Comparison of ENCODE assay signal across 29 cellular contexts in genomic region chr11:133029096-133029495, GRCh38.
"Had no signal": no experiment of that assay in that cellular context is flagged by ENCODE, and none has a peak within 500 bp of the region (broad histone marks: within the 10 kb centered on the region; RNA-seq: fewer than 3 reads in every experiment).

No MANE protein-coding gene starts in this region.

- H3K9me3 Mint-ChIP-seq: activated CD4-positive, alpha-beta T cell treated with anti-CD3 and anti-CD28 coated beads, Interleukin-2, amount 10 ng/mL, durations not matched to agents 24 days and 14 days; activated naive CD4-positive, alpha-beta T cell treated with anti-CD3 and anti-CD28 coated beads, Interleukin-2, amount 50 U/mL, for 24 hours; activated T-helper 17 cell treated with anti-CD3 and anti-CD28 coated beads, Interleukin-2, amount 50 U/mL, for 72 hours; T-helper 1 cell treated with Interleukin-12 subunit alpha and Interleukin-12 subunit beta and Interleukin-4 antibody, amounts not matched to agents 30 μg/mL and 1 μg/mL, for 36 hours had no signal

- H3K27me3 ChIP-seq: cardiac muscle cell, Peyer's patch, SJSA1 had no signal

- H3K9ac ChIP-seq: SK-N-SH had no signal

- H3K9me3 ChIP-seq: Peyer's patch, SJSA1, SK-N-SH had no signal

- H3K27me3 Mint-ChIP-seq: activated CD4-positive, alpha-beta T cell treated with anti-CD3 and anti-CD28 coated beads, Interleukin-2, amount 10 ng/mL, durations not matched to agents 24 days and 14 days; activated CD8-positive, alpha-beta T cell treated with anti-CD3 and anti-CD28 coated beads for 36 hours; activated naive CD8-positive, alpha-beta T cell treated with anti-CD3 and anti-CD28 coated beads, Interleukin-2, amount 10 ng/mL, durations not matched to agents 7 days and 5 days; central memory CD8-positive, alpha-beta T cell had no signal

- H3K4me1 ChIP-seq: Peyer's patch, SJSA1 had no signal

- H3K4me3 ChIP-seq: cardiac muscle cell, Peyer's patch, SJSA1 had no signal

- H3K4me3 Mint-ChIP-seq: activated CD4-positive, alpha-beta T cell treated with anti-CD3 and anti-CD28 coated beads, Interleukin-2, amount 10 ng/mL, durations not matched to agents 24 days and 14 days; activated CD8-positive, alpha-beta T cell treated with anti-CD3 and anti-CD28 coated beads for 36 hours; activated naive CD4-positive, alpha-beta T cell treated with anti-CD3 and anti-CD28 coated beads, Interleukin-2, amount 50 U/mL, for 24 hours; activated naive CD8-positive, alpha-beta T cell treated with anti-CD3 and anti-CD28 coated beads, Interleukin-2, amount 10 ng/mL, durations not matched to agents 7 days and 5 days; activated T-cell treated with anti-CD3 and anti-CD28 coated beads, Interleukin-2, amount 50 U/mL, for 72 hours; activated T-helper 17 cell treated with anti-CD3 and anti-CD28 coated beads, Interleukin-2, amount 50 U/mL, for 72 hours; central memory CD8-positive, alpha-beta T cell; T-helper 1 cell treated with Interleukin-12 subunit alpha and Interleukin-12 subunit beta and Interleukin-4 antibody, amounts not matched to agents 30 μg/mL and 1 μg/mL, for 36 hours; T-helper 2 cell treated with Interferon-gamma antibody and Interleukin-4, amounts not matched to agents 5 μg/mL and 100 μg/mL, for 36 hours had no signal

- ATAC-seq: activated CD8-positive, alpha-beta T cell treated with anti-CD3 and anti-CD28 coated beads for 36 hours; activated T-cell treated with anti-CD3 and anti-CD28 coated beads, Interleukin-2, amount 50 U/mL, for 72 hours; activated T-helper 17 cell treated with anti-CD3 and anti-CD28 coated beads, Interleukin-2, amount 50 U/mL, for 72 hours; PC-3 had no signal

- DNase-seq: activated CD4-positive, alpha-beta T cell treated with anti-CD3 and anti-CD28 coated beads, Interleukin-2, amount 10 ng/mL, durations not matched to agents 24 days and 14 days; activated CD4-positive, alpha-beta T cell treated with anti-CD3 and anti-CD28 coated beads, Interleukin-2, amount 50 U/mL, for 4 hours; activated CD8-positive, alpha-beta T cell treated with anti-CD3 and anti-CD28 coated beads for 36 hours; activated effector memory CD4-positive, alpha-beta T cell treated with anti-CD3 and anti-CD28 coated beads, Interleukin-2, amount 50 U/mL, for 16 hours; activated naive CD4-positive, alpha-beta T cell; activated naive CD8-positive, alpha-beta T cell treated with anti-CD3 and anti-CD28 coated beads, Interleukin-2, amount 10 ng/mL, durations not matched to agents 7 days and 5 days; activated T-cell treated with anti-CD3 and anti-CD28 coated beads, Interleukin-2, amount 50 U/mL, for 1 hour; activated T-cell treated with anti-CD3 and anti-CD28 coated beads, Interleukin-2, amount 50 U/mL, for 72 hours; amygdala; NCI-H1105; NCI-H1417 treated with DMSO at 0.1 percent for 48 hours; NCI-H187 treated with DMSO at 0.1 percent for 48 hours; NCI-H2081; NCI-H2171 treated with DMSO at 0.1 percent for 48 hours; NCI-H2227 treated with DMSO at 0.1 percent for 48 hours; NCI-H524 treated with DMSO at 0.1 percent for 48 hours; PC-3; Peyer's patch; RPMI8226; SHP77 treated with DMSO at 0.1 percent for 48 hours; SK-N-SH had no signal

- H3K36me3 Mint-ChIP-seq: activated naive CD4-positive, alpha-beta T cell treated with anti-CD3 and anti-CD28 coated beads, Interleukin-2, amount 50 U/mL, for 24 hours; activated naive CD8-positive, alpha-beta T cell treated with anti-CD3 and anti-CD28 coated beads, Interleukin-2, amount 10 ng/mL, durations not matched to agents 7 days and 5 days had no signal

- H3K36me3 ChIP-seq: cardiac muscle cell, Peyer's patch, SJSA1 had no signal

- FAIRE-seq: TTC549 had no signal

- H3K4me1 Mint-ChIP-seq: activated CD4-positive, alpha-beta T cell treated with anti-CD3 and anti-CD28 coated beads, Interleukin-2, amount 10 ng/mL, durations not matched to agents 24 days and 14 days; activated naive CD4-positive, alpha-beta T cell treated with anti-CD3 and anti-CD28 coated beads, Interleukin-2, amount 50 U/mL, for 24 hours; activated naive CD8-positive, alpha-beta T cell treated with anti-CD3 and anti-CD28 coated beads, Interleukin-2, amount 10 ng/mL, durations not matched to agents 7 days and 5 days; activated T-helper 17 cell treated with anti-CD3 and anti-CD28 coated beads, Interleukin-2, amount 50 U/mL, for 72 hours; central memory CD8-positive, alpha-beta T cell had no signal

- H3K27ac ChIP-seq: cardiac muscle cell, Peyer's patch, SJSA1 had no signal

- H3K4me2 ChIP-seq: SK-N-SH had no signal

- H3K27ac Mint-ChIP-seq: activated CD4-positive, alpha-beta T cell treated with anti-CD3 and anti-CD28 coated beads, Interleukin-2, amount 10 ng/mL, durations not matched to agents 24 days and 14 days; activated CD8-positive, alpha-beta T cell treated with anti-CD3 and anti-CD28 coated beads for 36 hours; activated naive CD4-positive, alpha-beta T cell treated with anti-CD3 and anti-CD28 coated beads, Interleukin-2, amount 50 U/mL, for 24 hours; activated naive CD8-positive, alpha-beta T cell treated with anti-CD3 and anti-CD28 coated beads, Interleukin-2, amount 10 ng/mL, durations not matched to agents 7 days and 5 days; activated T-cell treated with anti-CD3 and anti-CD28 coated beads, Interleukin-2, amount 50 U/mL, for 72 hours; activated T-helper 17 cell treated with anti-CD3 and anti-CD28 coated beads, Interleukin-2, amount 50 U/mL, for 72 hours; T-helper 1 cell treated with Interleukin-12 subunit alpha and Interleukin-12 subunit beta and Interleukin-4 antibody, amounts not matched to agents 30 μg/mL and 1 μg/mL, for 36 hours; T-helper 2 cell treated with Interferon-gamma antibody and Interleukin-4, amounts not matched to agents 5 μg/mL and 100 μg/mL, for 36 hours had no signal
